Comparison of ENCODE assay signal across 9 cellular contexts in genomic region chr11:72720806-72721205, GRCh38. TPM values are rescaled to one million over a fixed set of nuclear protein-coding genes. Genes with fewer than 3 reads are reported as not detected.
A peak's percentile ranks its signal among the peaks of the same experiment; 100 is the strongest.
DNase-seq lines count a peak whose midpoint lies in the region; ATAC-seq and TF ChIP-seq lines count a peak whose summit lies in the region.
"Had no signal": no experiment of that assay in that cellular context is flagged by ENCODE, and none has a peak within 500 bp of the region (broad histone marks: within the 10 kb centered on the region; RNA-seq: fewer than 3 reads in every experiment).

No MANE protein-coding gene starts in this region.

- CTCF ChIA-PET in OCI-LY7 (lab: Charles Lee; ENCODE audit: unreplicated experiment) = no interaction called here

- no peak for ATAC-seq in GM18502 (IDR thresholded peaks at IDR 0.05; ENCODE audit: poor library complexity, unreplicated experiment)

- H3K27ac Mint-ChIP-seq in endodermal cell (peak overlapping the region; percentile 84), neural progenitor cell (peak overlapping the region; percentile 66)

- intact Hi-C loops in OCI-LY7 (cut with micrococcal nuclease; ENCODE audit: unreplicated experiment) = no loop called here

- BruUV-seq in OCI-LY7 (replicated peaks; lab: Mats Ljungman, UMichigan) = no TSS peak

- H3K27me3 ChIP-seq in endodermal cell (ENCODE audit: control insufficient read depth, insufficient read depth, low read length, poor library complexity, severe bottlenecking) (no peaks in the 10 kb centered on the region), neural progenitor cell (no peaks in the 10 kb centered on the region)

- POLR2A ChIA-PET in OCI-LY7 (lab: Charles Lee) = interaction anchor here (2.2 kb wide), 1 partner anchor 73 kb away, joined by 9 read pairs; the partner anchor contains the start of gene STARD10

- H3K4me2 ChIP-seq in OCI-LY7 (ENCODE audit: low read length) (peak overlapping the region; percentile 86), neural progenitor cell (no peak overlapping the region)

- TF ChIP-seq CTCF in C4-2B (conservative IDR thresholded peaks at IDR 0.05) = no peak
- TF ChIP-seq CTCF in OCI-LY7 (conservative IDR thresholded peaks at IDR 0.05; ENCODE audit: low read length) = no peak
- no peak for TF ChIP-seq CTCF in endodermal cell (conservative IDR thresholded peaks at IDR 0.05)
- no peak for TF ChIP-seq CTCF in neural progenitor cell (IDR thresholded peaks at IDR 0.05)

- H3K4me3 Mint-ChIP-seq in endodermal cell = no peak overlapping the region
- no peak overlapping the region for H3K4me3 Mint-ChIP-seq in neural progenitor cell

- H2AFZ ChIP-seq in OCI-LY7 (ENCODE audit: low read length) (no peak overlapping the region), neural progenitor cell (replicated peaks) (no peak overlapping the region)

- peaks cover 28% of the 10 kb centered on the region for H3K4me1 Mint-ChIP-seq in endodermal cell
- H3K4me1 Mint-ChIP-seq in neural progenitor cell = peaks cover 58% of the 10 kb centered on the region

- peak overlapping the region; percentile 87 for H3K27ac ChIP-seq in C4-2B
- no peak overlapping the region for H3K27ac ChIP-seq in OCI-LY7 (ENCODE audit: low read depth, low read length, poor library complexity, severe bottlenecking)
- no peak overlapping the region for H3K27ac ChIP-seq in endodermal cell (ENCODE audit: low read depth, low read length)
- no peak overlapping the region for H3K27ac ChIP-seq in neural progenitor cell

- 88 to 92% methylated on average over 4 of the region's 4 CpGs for WGBS in endodermal cell (ENCODE audit: insufficient coverage in 1 of 2, insufficient read length in 1 of 2), 2 experiments

- H3K4me1 ChIP-seq in OCI-LY7 (ENCODE audit: insufficient read depth, low read length, poor library complexity, severe bottlenecking) (peaks cover 46% of the 10 kb centered on the region), endodermal cell (ENCODE audit: control insufficient read depth, insufficient read depth, low read length) (peaks cover 6% of the 10 kb centered on the region), neural progenitor cell (no peaks in the 10 kb centered on the region)

- H3K36me3 ChIP-seq in OCI-LY7 (ENCODE audit: insufficient read depth, low read length) = peaks cover 52% of the 10 kb centered on the region; the same call in 1 of the 2 replicates
- peaks cover 20% of the 10 kb centered on the region for H3K36me3 ChIP-seq in endodermal cell (ENCODE audit: control insufficient read depth, insufficient read depth, low read length)
- no peaks in the 10 kb centered on the region for H3K36me3 ChIP-seq in neural progenitor cell

- no peak overlapping the region for H3K9ac ChIP-seq in endodermal cell (ENCODE audit: extremely low read depth, low read length, poor library complexity, severe bottlenecking)
- H3K9ac ChIP-seq in neural progenitor cell = no peak overlapping the region

- no peaks in the 10 kb centered on the region for H3F3A ChIP-seq in neural progenitor cell (ENCODE audit: low read depth)

- peak overlapping the region; percentile 73 for H3K4me3 ChIP-seq in OCI-LY7 (ENCODE audit: low read depth, low read length, poor library complexity, severe bottlenecking)
- H3K4me3 ChIP-seq in endodermal cell (ENCODE audit: low read length) = no peak overlapping the region
- H3K4me3 ChIP-seq in neural progenitor cell = no peak overlapping the region

- H4K20me1 ChIP-seq in OCI-LY7 (ENCODE audit: insufficient read depth, low read length) = no peaks in the 10 kb centered on the region
- peaks cover 8% of the 10 kb centered on the region for H4K20me1 ChIP-seq in neural progenitor cell (ENCODE audit: low read depth)

- H3K9me2 ChIP-seq in OCI-LY7 (ENCODE audit: insufficient read depth, low read length) = no peaks in the 10 kb centered on the region

- DNase-seq in OCI-LY7 (ENCODE audit: low spot score) (no peak), endodermal cell (no peak), neural progenitor cell (ENCODE audit: low spot score) (no peak), NCI-H2196 treated with DMSO at 0.1 percent for 48 hours (lab: John Stamatoyannopoulos, UW; ENCODE audit: unreplicated experiment) (no peak), DMS79 (lab: John Stamatoyannopoulos, UW) (no peak)
- no peak for DNase-seq in activated CD8-positive, alpha-beta memory T cell treated with anti-CD3 and anti-CD28 coated beads, Interleukin-2, amount 50 U/mL, for 48 hours
- DNase-seq: NCI-H1048 had no signal

- H3K9me3 ChIP-seq in OCI-LY7 (ENCODE audit: low read length) = no peaks in the 10 kb centered on the region
- H3K9me3 ChIP-seq in endodermal cell (ENCODE audit: control insufficient read depth, low read length) = no peaks in the 10 kb centered on the region
- H3K9me3 ChIP-seq in neural progenitor cell (ENCODE audit: low read depth) = no peaks in the 10 kb centered on the region

- no peaks in the 10 kb centered on the region for H3K27me3 Mint-ChIP-seq in endodermal cell (ENCODE audit: insufficient read depth)
- H3K27me3 Mint-ChIP-seq in neural progenitor cell (ENCODE audit: insufficient read depth, low read depth) = peaks cover 2% of the 10 kb centered on the region

- H3K79me2 ChIP-seq in OCI-LY7 (ENCODE audit: insufficient read depth, low read depth, low read length) (peaks cover 33% of the 10 kb centered on the region), neural progenitor cell (ENCODE audit: low read depth) (peaks cover 9% of the 10 kb centered on the region)

- H3K36me3 Mint-ChIP-seq in endodermal cell (ENCODE audit: low read depth) (peaks cover 21% of the 10 kb centered on the region), neural progenitor cell (no peaks in the 10 kb centered on the region)

- H3K9me3 Mint-ChIP-seq in endodermal cell = no peaks in the 10 kb centered on the region
- no peaks in the 10 kb centered on the region for H3K9me3 Mint-ChIP-seq in neural progenitor cell

RNA-seq across cellular contexts. Expression of gene ARAP1, which starts 31.4 kb away (rescaled TPM):
- total RNA-seq in OCI-LY7 (2014; rRNA removed; shearing (Covaris generic)) = 61.3 and 65.6 TPM in 2 replicates
- total RNA-seq in OCI-LY7 (2022) (96.9 and 106 TPM in 2 replicates), endodermal cell (10 to 100 TPM; 74.4 to 88.3 TPM), neural progenitor cell (ENCODE audit: low replicate concordance) (17.6 and 46.1 TPM in 2 replicates)
- polyA plus RNA-seq in endodermal cell (2013, experiment 1 of 2) = 33.5 TPM
- 27.9 TPM for polyA plus RNA-seq in endodermal cell (2013, experiment 2 of 2)

RNA-seq across cellular contexts. Expression of gene PDE2A, which starts 46.6 kb away (rescaled TPM):
- total RNA-seq in OCI-LY7 (2014; rRNA removed; shearing (Covaris generic)) = not detected in 2 replicates
- total RNA-seq in OCI-LY7 (2022) (0.68 TPM in 1 of 2 replicates, not detected in the other), endodermal cell (10 to 100 TPM in 1 of 2 donors, 1 to 10 TPM in 1; 3.7 to 13.3 TPM), neural progenitor cell (ENCODE audit: low replicate concordance) (0.11 and 2.3 TPM in 2 replicates)
- polyA plus RNA-seq in endodermal cell (2013, experiment 1 of 2) = 8.9 TPM
- 7.1 TPM for polyA plus RNA-seq in endodermal cell (2013, experiment 2 of 2)
